ENCODE assay signal across 9 cellular contexts in genomic region chr1:17606826-17607440, GRCh38.
DNase-seq lines count a peak whose midpoint lies in the region; ATAC-seq, FAIRE-seq and TF ChIP-seq lines count a peak whose summit lies in the region.
"Had no signal": no experiment of that assay in that cellular context is flagged by ENCODE, and none has a peak within 500 bp of the region (broad histone marks: within the 10 kb centered on the region; RNA-seq: fewer than 3 reads in every experiment).

No MANE protein-coding gene starts in this region.

- peaks cover 49 to 84% of the 10 kb centered on the region in 2 experiments for H3K36me3 ChIP-seq in HepG2 (replicated peaks in 1 of 2; ENCODE audit: control insufficient read depth in 1 of 2, insufficient read depth in 2 of 2, low read length in 2 of 2)
- H3K36me3 ChIP-seq in CD8-positive, alpha-beta memory T cell (ENCODE audit: insufficient read depth, low read length), result no peaks in the 10 kb centered on the region

- no peaks in the 10 kb centered on the region for H3K9me3 Mint-ChIP-seq in CD8-positive, alpha-beta memory T cell

- FAIRE-seq in HepG2 (lab: Jason Lieb, UNC), result no peak
- FAIRE-seq: G401.6 had no signal

- peaks cover 0 to 8% of the 10 kb centered on the region in 2 donors for H3K27me3 Mint-ChIP-seq in CD8-positive, alpha-beta memory T cell

- in situ Hi-C loops in HepG2 (cut with HindIII; ENCODE audit: extremely low pct_ligation_motif_present, low pct_unique_long_range_greater_than_20kb), result loop anchor here (5.0 kb wide), 1 partner anchor 105 kb away; no protein-coding TSS in a partner anchor

- H3K4me3 Mint-ChIP-seq in CD8-positive, alpha-beta memory T cell, result no peak overlapping the region

- TF ChIP-seq POLR2A in HepG2 (IDR thresholded peaks at IDR 0.05; ENCODE audit: insufficient read depth in 1 of 2, low read depth in 2 of 2, low read length in 2 of 2), result no peak

- DNase-seq in NCI-H2081 (lab: John Stamatoyannopoulos, UW), result peak; percentile 52 to 57
- no peak for DNase-seq in NCI-H2081 treated with DMSO at 0.1 percent for 48 hours (lab: John Stamatoyannopoulos, UW)
- DNase-seq in LHCN-M2 (ENCODE audit: low read depth), result peak; percentile 66
- peak; percentile 52 for DNase-seq in SW480 (ENCODE audit: low spot score)
- DNase-seq in coronary artery (ENCODE audit: low spot score), result no peak
- peak; percentile 62 for DNase-seq in HepG2 (ENCODE audit: low spot score)
- DNase-seq in stimulated activated CD8-positive, alpha-beta memory T cell treated with anti-CD3 and anti-CD28 coated beads, Interleukin-2, amount 100 ng/mL, for 48 hours (ENCODE audit: low read depth in 2 of 2), result peak; percentile 38 to 45
- DNase-seq in CD8-positive, alpha-beta memory T cell, result no peak

- peak; percentile 90 for TF ChIP-seq RAD21 in HepG2 (CRISPR knock-in tag; IDR thresholded peaks at IDR 0.05)

- TF ChIP-seq EP300 in HepG2 (IDR thresholded peaks at IDR 0.05; ENCODE audit: low read depth in 2 of 2, low read length in 2 of 2) (no peak), HepG2 (CRISPR knock-in tag; IDR thresholded peaks at IDR 0.05; ENCODE audit: borderline replicate concordance) (no peak)

- H3K36me3 Mint-ChIP-seq in CD8-positive, alpha-beta memory T cell, result no peaks in the 10 kb centered on the region

- intact Hi-C loops in HepG2 (cut with micrococcal nuclease; ENCODE audit: unreplicated experiment), result loop anchor here (1.0 to 2.0 kb wide), 3 partner anchors 32 to 112 kb away; no protein-coding TSS in a partner anchor

- H4K20me1 ChIP-seq in HepG2 (ENCODE audit: insufficient read depth, low read length), result peaks cover 1% of the 10 kb centered on the region; the same call in 1 of the 2 replicates

- no peak overlapping the region for H2AFZ ChIP-seq in HepG2 (ENCODE audit: low read length)

- no peaks in the 10 kb centered on the region for H3K9me3 ChIP-seq in HepG2 (ENCODE audit: low read length)
- H3K9me3 ChIP-seq in CD8-positive, alpha-beta memory T cell (ENCODE audit: low read length), result no peaks in the 10 kb centered on the region

- H3K27me3 ChIP-seq in HepG2 (ENCODE audit: control insufficient read depth in 1 of 2, insufficient read depth in 2 of 2, low read length in 2 of 2), result no peaks in the 10 kb centered on the region
- no peaks in the 10 kb centered on the region for H3K27me3 ChIP-seq in CD8-positive, alpha-beta memory T cell (ENCODE audit: insufficient read depth, low read length, poor library complexity, severe bottlenecking)

- H3K27ac Mint-ChIP-seq in CD8-positive, alpha-beta memory T cell, result no peak overlapping the region

- peaks cover 25% of the 10 kb centered on the region for H3K4me1 ChIP-seq in HepG2 (ENCODE audit: insufficient read depth, low read length)
- no peaks in the 10 kb centered on the region for H3K4me1 ChIP-seq in CD8-positive, alpha-beta memory T cell (ENCODE audit: insufficient read depth, low read length)

- BruUV-seq in HepG2 (replicated peaks; lab: Mats Ljungman, UMichigan), result no TSS peak

- H3K4me3 ChIP-seq in coronary artery, result no peak overlapping the region
- no peak overlapping the region for H3K4me3 ChIP-seq in HepG2 (replicated peaks in 1 of 3; ENCODE audit: insufficient read depth in 1 of 3, low read depth in 2 of 3, low read length in 3 of 3)
- no peak overlapping the region for H3K4me3 ChIP-seq in CD8-positive, alpha-beta memory T cell (ENCODE audit: low read length)

- TF ChIP-seq CTCF in coronary artery (IDR thresholded peaks at IDR 0.05), result peak; percentile 79
- peak; percentile 92 for TF ChIP-seq CTCF in HepG2 (CRISPR knock-in tag; IDR thresholded peaks at IDR 0.05)

- H3K4me2 ChIP-seq in HepG2 (ENCODE audit: low read depth, low read length), result no peak overlapping the region

- POLR2A ChIA-PET in HepG2 (lab: Yijun Ruan, JAX), result interaction anchor here (0.7 to 2.0 kb wide), 9 partner anchors 19 to 110 kb away, joined by 3 to 20 read pairs (median 6); no protein-coding TSS in a partner anchor
- POLR2A ChIA-PET in CD8-positive, alpha-beta memory T cell (lab: Charles Lee), result no interaction called here

- no peaks in the 10 kb centered on the region for H3K79me2 ChIP-seq in HepG2 (ENCODE audit: insufficient read depth, low read length)

- peak; percentile 55 for ATAC-seq in HepG2

- CTCF ChIA-PET in HepG2 (lab: Yijun Ruan, JAX; ENCODE audit: low intra/inter-chr PET ratio, low total read pairs), result interaction anchor here (1.2 to 2.8 kb wide), 4 partner anchors 33 to 113 kb away, joined by 4 to 36 read pairs (median 26); no protein-coding TSS in a partner anchor
- CTCF ChIA-PET in CD8-positive, alpha-beta memory T cell (lab: Charles Lee), result interaction anchor here (1.3 kb wide), 1 partner anchor 8 kb away, joined by 3 read pairs; no protein-coding TSS in a partner anchor

- 80% methylated on average over 13 of the region's 14 CpGs for WGBS in HepG2 (ENCODE audit: low lambda C conversion rate)

- no peaks in the 10 kb centered on the region for H3K4me1 Mint-ChIP-seq in CD8-positive, alpha-beta memory T cell

- H3K9ac ChIP-seq in HepG2 (ENCODE audit: insufficient read depth, low read depth, low read length), result no peak overlapping the region

- H3K27ac ChIP-seq in coronary artery, result peak overlapping the region; percentile 87 to 93
- no peak overlapping the region for H3K27ac ChIP-seq in HepG2 (ENCODE audit: extremely low read length, insufficient read depth, low read length)
- no peak overlapping the region for H3K27ac ChIP-seq in CD8-positive, alpha-beta memory T cell (ENCODE audit: low read depth, low read length)

TF ChIP-seq in HepG2, 621 proteins besides CTCF, POLR2A, EP300 and RAD21 (continues in another document):
- TF ChIP-seq TSC22D2 (CRISPR knock-in tag; IDR thresholded peaks at IDR 0.05; ENCODE audit: borderline replicate concordance), result peak; percentile 30; the same call in 1 of the 2 replicates
- TF ChIP-seq, protein P1, sequence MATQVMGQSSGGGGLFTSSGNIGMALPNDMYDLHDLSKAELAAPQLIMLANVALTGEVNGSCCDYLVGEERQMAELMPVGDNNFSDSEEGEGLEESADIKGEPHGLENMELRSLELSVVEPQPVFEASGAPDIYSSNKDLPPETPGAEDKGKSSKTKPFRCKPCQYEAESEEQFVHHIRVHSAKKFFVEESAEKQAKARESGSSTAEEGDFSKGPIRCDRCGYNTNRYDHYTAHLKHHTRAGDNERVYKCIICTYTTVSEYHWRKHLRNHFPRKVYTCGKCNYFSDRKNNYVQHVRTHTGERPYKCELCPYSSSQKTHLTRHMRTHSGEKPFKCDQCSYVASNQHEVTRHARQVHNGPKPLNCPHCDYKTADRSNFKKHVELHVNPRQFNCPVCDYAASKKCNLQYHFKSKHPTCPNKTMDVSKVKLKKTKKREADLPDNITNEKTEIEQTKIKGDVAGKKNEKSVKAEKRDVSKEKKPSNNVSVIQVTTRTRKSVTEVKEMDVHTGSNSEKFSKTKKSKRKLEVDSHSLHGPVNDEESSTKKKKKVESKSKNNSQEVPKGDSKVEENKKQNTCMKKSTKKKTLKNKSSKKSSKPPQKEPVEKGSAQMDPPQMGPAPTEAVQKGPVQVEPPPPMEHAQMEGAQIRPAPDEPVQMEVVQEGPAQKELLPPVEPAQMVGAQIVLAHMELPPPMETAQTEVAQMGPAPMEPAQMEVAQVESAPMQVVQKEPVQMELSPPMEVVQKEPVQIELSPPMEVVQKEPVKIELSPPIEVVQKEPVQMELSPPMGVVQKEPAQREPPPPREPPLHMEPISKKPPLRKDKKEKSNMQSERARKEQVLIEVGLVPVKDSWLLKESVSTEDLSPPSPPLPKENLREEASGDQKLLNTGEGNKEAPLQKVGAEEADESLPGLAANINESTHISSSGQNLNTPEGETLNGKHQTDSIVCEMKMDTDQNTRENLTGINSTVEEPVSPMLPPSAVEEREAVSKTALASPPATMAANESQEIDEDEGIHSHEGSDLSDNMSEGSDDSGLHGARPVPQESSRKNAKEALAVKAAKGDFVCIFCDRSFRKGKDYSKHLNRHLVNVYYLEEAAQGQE (IDR thresholded peaks at IDR 0.05; ENCODE audit: borderline replicate concordance in 1 of 2, low read depth in 1 of 2, low read length in 2 of 2), result no peak
- 0 out of 2 replicates have a peak, but pooled peaks have one; percentile 34 for TF ChIP-seq ZNF124 (CRISPR knock-in tag; IDR thresholded peaks at IDR 0.05)
- TF ChIP-seq HOXA5 (CRISPR knock-in tag; IDR thresholded peaks at IDR 0.05), result 0 out of 2 replicates have a peak, but pooled peaks have one; percentile 49
- 0 out of 2 replicates have a peak, but pooled peaks have one; percentile 26 for TF ChIP-seq GATAD1 (CRISPR knock-in tag; IDR thresholded peaks at IDR 0.05)
- TF ChIP-seq E2F2 (CRISPR knock-in tag; IDR thresholded peaks at IDR 0.05; ENCODE audit: borderline replicate concordance), result no peak

Comparison
In these comparisons a context has a peak if more than half of its experiments do, and no peak if none do; other contexts are left out.
1. DNase-seq: peak in NCI-H2081 (2 of 2), LHCN-M2 (single experiment), SW480 (single experiment), HepG2 (single experiment) and stimulated activated CD8-positive, alpha-beta memory T cell treated with anti-CD3 and anti-CD28 coated beads, Interleukin-2, amount 100 ng/mL, for 48 hours (2 of 2); none in NCI-H2081 treated with DMSO at 0.1 percent for 48 hours (single experiment), coronary artery (single experiment) and CD8-positive, alpha-beta memory T cell (0 of 5).
2. H3K27ac ChIP-seq: peak in coronary artery (2 of 2); none in HepG2 (single experiment) and CD8-positive, alpha-beta memory T cell (single experiment).